22 cellular contexts compared by ENCODE assay signal in genomic region chr17:33273743-33274410, GRCh38. TPM values are rescaled to one million over a fixed set of nuclear protein-coding genes. Genes with fewer than 3 reads are reported as not detected.
"Had no signal": no experiment of that assay in that cellular context is flagged by ENCODE, and none has a peak within 500 bp of the region (broad histone marks: within the 10 kb centered on the region; RNA-seq: fewer than 3 reads in every experiment).

No MANE protein-coding gene starts in this region.

- H3K9me3 ChIP-seq: MG63 had no signal

- H3K4me3 ChIP-seq: MG63 had no signal

- H3K27ac ChIP-seq: RWPE1 had no signal

- DNase-seq: Karpas-422, KG1, MG63, NCI-H1092, NCI-H1105 treated with DMSO at 0.1 percent for 48 hours, NCI-H1417 treated with DMSO at 0.1 percent for 48 hours, NCI-H146, NCI-H1694 treated with DMSO at 0.1 percent for 48 hours, NCI-H1930, NCI-H2081, NCI-H2107, NCI-H2227 treated with DMSO at 0.1 percent for 48 hours, NCI-H524, NCI-H526 treated with DMSO at 0.1 percent for 48 hours, NCI-H774, SHP77 had no signal

- ATAC-seq: SK-N-SH treated with all-trans-retinoic acid at 6 μM for 48 hours had no signal

- H3K36me3 ChIP-seq: MG63 had no signal

- H3K27me3 ChIP-seq: MG63 had no signal

RNA-seq across cellular contexts. Expression of gene ASIC2, which starts 19.2 kb away (rescaled TPM):
- total RNA-seq: HT1080; NCI-H460; SK-MEL-5; T-helper 1 cell treated with Interleukin-12 subunit alpha and Interleukin-12 subunit beta and Interleukin-4 antibody, amounts not matched to agents 30 ng/mL and 1 ng/mL, for 36 hours had no signal
